Comparison of ENCODE assay signal across 14 cellular contexts in the genomic region with DNA sequence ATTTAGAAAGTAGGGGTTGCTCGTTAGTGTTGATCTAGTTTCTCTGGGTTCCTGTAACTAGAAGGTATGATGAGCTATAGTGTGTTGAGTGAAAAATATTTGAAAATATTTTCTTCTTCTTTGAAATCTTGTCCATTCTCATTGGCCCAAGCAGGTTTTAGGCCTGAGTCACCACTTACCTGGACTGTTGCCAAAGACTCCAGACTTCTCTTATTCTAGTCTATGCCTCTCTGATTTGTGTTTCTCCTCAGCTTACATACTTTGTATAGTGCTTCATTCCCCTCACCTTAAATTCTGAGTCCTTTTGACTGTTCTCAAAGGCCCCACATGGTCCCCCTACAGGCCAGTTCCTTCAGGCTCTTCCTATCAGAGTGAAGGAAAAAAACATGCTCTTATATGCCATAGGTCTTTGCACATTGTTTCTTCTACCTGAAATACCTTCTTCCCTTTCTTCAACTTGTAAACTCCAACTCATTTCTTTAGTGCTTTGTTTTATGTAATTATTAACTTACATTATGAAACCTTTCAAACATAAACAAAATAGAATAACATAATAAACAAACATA.
DNase-seq lines count a peak whose midpoint lies in the region; ATAC-seq, FAIRE-seq and TF ChIP-seq lines count a peak whose summit lies in the region.
"Had no signal": no experiment of that assay in that cellular context is flagged by ENCODE, and none has a peak within 500 bp of the region (broad histone marks: within the 10 kb centered on the region; RNA-seq: fewer than 3 reads in every experiment).

No MANE protein-coding gene starts in this region.

- H3K9ac ChIP-seq in K562 (ENCODE audit: insufficient read depth in 1 of 2, low read depth in 2 of 2, low read length in 2 of 2), result no peak overlapping the region

- CTCF ChIA-PET in K562 (lab: Yijun Ruan, JAX; ENCODE audit: low intra/inter-chr PET ratio), result no interaction called here

- DNase-seq in K562 (ENCODE audit: extremely low read depth in 1 of 4, low spot score in 3 of 4) (peak; percentile 1 to 4 (median 2)), kidney glomerular epithelial cell (lab: John Stamatoyannopoulos, UW) (peak; percentile 15), NCI-H1436 (lab: John Stamatoyannopoulos, UW) (no peak), posterior cingulate gyrus (no peak), AML-193 (lab: John Stamatoyannopoulos, UW) (no peak)
- DNase-seq: activated CD4-positive, alpha-beta memory T cell treated with anti-CD3 and anti-CD28 coated beads for 36 hours; KBM-7; NCI-H510A; stimulated activated naive CD8-positive, alpha-beta T cell treated with anti-CD3 and anti-CD28 coated beads, Interleukin-15, Interleukin-2, amounts not matched to agents 100 U/mL and 50 U/mL, for 24 hours had no signal

- H3K4me2 ChIP-seq in K562 (ENCODE audit: insufficient read depth, low read length), result no peak overlapping the region

- H3K4me1 ChIP-seq in K562 (replicated peaks in 1 of 2; ENCODE audit: control insufficient read depth in 2 of 2, insufficient read depth in 2 of 2, low read length in 2 of 2), result no peaks in the 10 kb centered on the region

- no peaks in the 10 kb centered on the region for H3K79me2 ChIP-seq in K562 (ENCODE audit: control insufficient read depth, insufficient read depth, low read length)

- H4K20me1 ChIP-seq in K562 (replicated peaks; ENCODE audit: control insufficient read depth, insufficient read depth, low read length), result no peaks in the 10 kb centered on the region

- H3K27ac ChIP-seq in C4-2B (no peak overlapping the region), K562 (ENCODE audit: extremely low read depth, low read depth, low read length) (no peak overlapping the region)

- no peaks in the 10 kb centered on the region for H3K9me1 ChIP-seq in K562 (ENCODE audit: control insufficient read depth, insufficient read depth, low read length)

- H3K27me3 ChIP-seq in K562 (ENCODE audit: control insufficient read depth in 2 of 2, insufficient read depth in 2 of 2, low read length in 2 of 2), result no peaks in the 10 kb centered on the region

- no peak for FAIRE-seq in K562 (lab: Jason Lieb, UNC)
- FAIRE-seq: D721Med had no signal

- TF ChIP-seq CTCF in C4-2B (conservative IDR thresholded peaks at IDR 0.05) (peak; percentile 25; the same call in 1 of the 2 replicates), K562 (IDR thresholded peaks at IDR 0.05 in 2 of 3, conservative IDR thresholded peaks at IDR 0.05 in 1 of 3; ENCODE audit: insufficient read depth in 2 of 3, low read depth in 1 of 3, low read length in 3 of 3) (no peak)

- no peaks in the 10 kb centered on the region for H3K9me3 ChIP-seq in K562 (replicated peaks; ENCODE audit: control insufficient read depth, insufficient read depth, low read depth, low read length)

- TF ChIP-seq RAD21 in Ishikawa (IDR thresholded peaks at IDR 0.05; ENCODE audit: low read depth) (no peak), K562 (CRISPR knock-in tag; conservative IDR thresholded peaks at IDR 0.05 in 1 of 2, IDR thresholded peaks at IDR 0.05 in 1 of 2) (no peak)

- TF ChIP-seq EP300 in Ishikawa (IDR thresholded peaks at IDR 0.05; ENCODE audit: borderline replicate concordance), result no peak
- no peak for TF ChIP-seq EP300 in K562 (IDR thresholded peaks at IDR 0.05; ENCODE audit: low read length)

- no TSS peak for BruUV-seq in K562 (replicated peaks; lab: Mats Ljungman, UMichigan)

- H2AFZ ChIP-seq in K562 (ENCODE audit: low read depth, low read length), result no peak overlapping the region

- H3K4me3 ChIP-seq in K562, result no peak overlapping the region

- POLR2A ChIA-PET in K562 (lab: Yijun Ruan, JAX), result no interaction called here

- in situ Hi-C loops in K562 (cut with MboI), result no loop called here

- ATAC-seq in K562 (no peak), HG03108 (IDR thresholded peaks at IDR 0.05; ENCODE audit: unreplicated experiment) (no peak)
- ATAC-seq: activated naive CD4-positive, alpha-beta T cell treated with anti-CD3 and anti-CD28 coated beads, Interleukin-2, amount 50 U/mL, for 72 hours; stimulated activated naive CD8-positive, alpha-beta T cell treated with anti-CD3 and anti-CD28 coated beads, Interleukin-15, Interleukin-2, amounts not matched to agents 100 U/mL and 50 U/mL, for 24 hours had no signal

- TF ChIP-seq POLR2A in K562 (conservative IDR thresholded peaks at IDR 0.05), result no peak

- no peaks in the 10 kb centered on the region for H3K36me3 ChIP-seq in K562 (ENCODE audit: control insufficient read depth, insufficient read depth, low read length)

- intact Hi-C loops in K562 (cut with micrococcal nuclease), result no loop called here
- intact Hi-C loops in posterior cingulate gyrus (cut with DNase I), result no loop called here

- 0% methylated on average over 1 of the region's 1 CpG for WGBS in K562 (ENCODE audit: insufficient coverage, low coverage, missing lambda C conversion rate)

TF ChIP-seq in Ishikawa, 13 proteins besides CTCF, POLR2A, EP300 and RAD21:
- TF ChIP-seq EGR1 (IDR thresholded peaks at IDR 0.05) (no peak), NFIC (IDR thresholded peaks at IDR 0.05) (peak; percentile 41; the same call in 1 of the 2 replicates)

TF ChIP-seq in K562, 482 proteins besides CTCF, POLR2A, EP300 and RAD21:
- TF ChIP-seq, protein P1, sequence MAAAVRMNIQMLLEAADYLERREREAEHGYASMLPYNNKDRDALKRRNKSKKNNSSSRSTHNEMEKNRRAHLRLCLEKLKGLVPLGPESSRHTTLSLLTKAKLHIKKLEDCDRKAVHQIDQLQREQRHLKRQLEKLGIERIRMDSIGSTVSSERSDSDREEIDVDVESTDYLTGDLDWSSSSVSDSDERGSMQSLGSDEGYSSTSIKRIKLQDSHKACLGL (CRISPR knock-in tag; IDR thresholded peaks at IDR 0.05; ENCODE audit: borderline replicate concordance, poor library complexity, severe bottlenecking), result no peak
- TF ChIP-seq NFIC (IDR thresholded peaks at IDR 0.05), result peak; percentile 35; the same call in 1 of the 2 replicates

Comparison
In these comparisons a context has a peak if more than half of its experiments do, and no peak if none do; other contexts are left out.
1. DNase-seq: peak in K562 (4 of 4) and kidney glomerular epithelial cell (single experiment); none in NCI-H1436 (single experiment), posterior cingulate gyrus (0 of 10) and AML-193 (0 of 2).